Comparison of ENCODE assay signal across 11 cellular contexts in genomic region chr3:121661376-121661775, GRCh38. TPM values are rescaled to one million over a fixed set of nuclear protein-coding genes. Genes with fewer than 3 reads are reported as not detected.
DNase-seq lines count a peak whose midpoint lies in the region; ATAC-seq, FAIRE-seq and TF ChIP-seq lines count a peak whose summit lies in the region.
"Had no signal": no experiment of that assay in that cellular context is flagged by ENCODE, and none has a peak within 500 bp of the region (broad histone marks: within the 10 kb centered on the region; RNA-seq: fewer than 3 reads in every experiment).

No MANE protein-coding gene starts in this region.

- no peak for DNase-seq in CD4-positive, alpha-beta T cell
- DNase-seq in bronchial epithelial cell (ENCODE audit: low read depth): peak; percentile 85
- no peak for DNase-seq in naive thymus-derived CD8-positive, alpha-beta T cell
- no peak for DNase-seq in DMS114 treated with DMSO at 0.1 percent for 48 hours (lab: John Stamatoyannopoulos, UW; ENCODE audit: unreplicated experiment)
- no peak for DNase-seq in WERI-Rb-1
- DNase-seq in NCI-H1092 treated with DMSO at 0.1 percent for 48 hours (lab: John Stamatoyannopoulos, UW): no peak
- DNase-seq: NCI-H526 had no signal

- H3K4me1 Mint-ChIP-seq in CD4-positive, alpha-beta T cell (ENCODE audit: low read depth): peaks cover 50% of the 10 kb centered on the region
- peaks cover 32 to 56% (median 54%) of the 10 kb centered on the region in 4 donors for H3K4me1 Mint-ChIP-seq in naive thymus-derived CD8-positive, alpha-beta T cell

- H3K4me3 ChIP-seq in Loucy (ENCODE audit: low read length, poor library complexity, severe bottlenecking) (peak overlapping the region; percentile 80), bronchial epithelial cell (ENCODE audit: low read depth, low read length) (no peak overlapping the region), WERI-Rb-1 (ENCODE audit: low read depth, low read length) (no peak overlapping the region)

- no peaks in the 10 kb centered on the region for H3K9me3 Mint-ChIP-seq in CD4-positive, alpha-beta T cell
- H3K9me3 Mint-ChIP-seq in naive thymus-derived CD8-positive, alpha-beta T cell: peaks cover 0 to 7% (median 0%) of the 10 kb centered on the region in 9 donors

- peak overlapping the region; percentile 94 for H3K4me3 Mint-ChIP-seq in CD4-positive, alpha-beta T cell
- peak overlapping the region in 9 of 10 donors; percentile 16 to 99 (median 94) for H3K4me3 Mint-ChIP-seq in naive thymus-derived CD8-positive, alpha-beta T cell

- CTCF ChIA-PET in CD4-positive, alpha-beta T cell (lab: Charles Lee): interaction anchor here (0.6 to 1.2 kb wide), 2 partner anchors 115 to 721 kb away, joined by 3 read pairs; partner anchors contain the start of genes MIX23 and POLQ

- TF ChIP-seq CTCF in CD4-positive, alpha-beta T cell (IDR thresholded peaks at IDR 0.05): no peak
- TF ChIP-seq CTCF in Loucy (conservative IDR thresholded peaks at IDR 0.05; ENCODE audit: low read length) (no peak), bronchial epithelial cell (IDR thresholded peaks at IDR 0.05; ENCODE audit: insufficient read depth, low read length, severe bottlenecking) (no peak), WERI-Rb-1 (IDR thresholded peaks at IDR 0.05; ENCODE audit: low read depth, low read length) (no peak)

- peaks cover 45% of the 10 kb centered on the region; the same call in 1 of the 2 replicates for H3K36me3 ChIP-seq in Loucy (ENCODE audit: insufficient read depth, low read length)
- peaks cover 12% of the 10 kb centered on the region for H3K36me3 ChIP-seq in bronchial epithelial cell (ENCODE audit: control insufficient read depth, insufficient read depth, low read length)
- peaks cover 32% of the 10 kb centered on the region for H3K36me3 ChIP-seq in WERI-Rb-1

- H3K9me3 ChIP-seq in CD4-positive, alpha-beta T cell (ENCODE audit: control insufficient read depth, low read length): no peaks in the 10 kb centered on the region
- no peaks in the 10 kb centered on the region for H3K9me3 ChIP-seq in Loucy (ENCODE audit: insufficient read depth, low read depth, low read length)
- H3K9me3 ChIP-seq in WERI-Rb-1 (ENCODE audit: severe bottlenecking): no peaks in the 10 kb centered on the region

- H3K27ac ChIP-seq in CD4-positive, alpha-beta T cell (ENCODE audit: low read depth, low read length): peak overlapping the region; percentile 83
- H3K27ac ChIP-seq in WERI-Rb-1: no peak overlapping the region

- H3K36me3 Mint-ChIP-seq in CD4-positive, alpha-beta T cell (ENCODE audit: low read depth): peaks cover 84% of the 10 kb centered on the region
- H3K36me3 Mint-ChIP-seq in naive thymus-derived CD8-positive, alpha-beta T cell: peaks cover 9 to 62% (median 43%) of the 10 kb centered on the region in 3 donors

- ATAC-seq in CD4-positive, alpha-beta T cell (ENCODE audit: poor library complexity): no peak
- ATAC-seq in naive thymus-derived CD8-positive, alpha-beta T cell: no peak
- ATAC-seq in HG02798 (IDR thresholded peaks at IDR 0.05; ENCODE audit: poor library complexity, unreplicated experiment): no peak

- H3K27ac Mint-ChIP-seq in CD4-positive, alpha-beta T cell: peak overlapping the region; percentile 96
- peak overlapping the region; percentile 97 to 100 (median 99) for H3K27ac Mint-ChIP-seq in naive thymus-derived CD8-positive, alpha-beta T cell

- POLR2A ChIA-PET in CD4-positive, alpha-beta T cell (lab: Charles Lee): interaction anchor here (0.6 to 1.6 kb wide), 18 partner anchors 11 to 1540 kb away, joined by 3 to 10 read pairs (median 4); partner anchors contain the start of genes EAF2, FAM162A, GOLGB1 and HSPBAP1
- POLR2A ChIA-PET in naive thymus-derived CD8-positive, alpha-beta T cell (lab: Charles Lee): interaction anchor here (0.6 to 2.5 kb wide), 7 partner anchors 89 to 1019 kb away, joined by 3 to 14 read pairs (median 4); partner anchors contain the start of genes EAF2, FAM162A, GOLGB1 and IQCB1

- H3K27me3 Mint-ChIP-seq in CD4-positive, alpha-beta T cell: no peaks in the 10 kb centered on the region
- H3K27me3 Mint-ChIP-seq in naive thymus-derived CD8-positive, alpha-beta T cell: no peaks in the 10 kb centered on the region

- no peaks in the 10 kb centered on the region for H3K27me3 ChIP-seq in CD4-positive, alpha-beta T cell (ENCODE audit: control insufficient read depth, insufficient read depth, low read length)
- H3K27me3 ChIP-seq in Loucy (ENCODE audit: insufficient read depth, low read length, poor library complexity, severe bottlenecking) (no peaks in the 10 kb centered on the region), bronchial epithelial cell (ENCODE audit: control insufficient read depth, insufficient read depth, low read length) (no peaks in the 10 kb centered on the region), WERI-Rb-1 (ENCODE audit: insufficient read depth, low read depth, severe bottlenecking) (no peaks in the 10 kb centered on the region)

- H3K9me2 ChIP-seq in Loucy (replicated peaks; ENCODE audit: low read depth, low read length): no peaks in the 10 kb centered on the region

- peak overlapping the region; percentile 67 for H3K9ac ChIP-seq in Loucy (ENCODE audit: low read depth, low read length, poor library complexity, severe bottlenecking)

- H4K20me1 ChIP-seq in Loucy (ENCODE audit: insufficient read depth, low read length, poor library complexity, severe bottlenecking): peaks cover 22% of the 10 kb centered on the region

- H3K4me1 ChIP-seq in Loucy (ENCODE audit: insufficient read depth, low read length, poor library complexity, severe bottlenecking): peaks cover 31% of the 10 kb centered on the region

- intact Hi-C loops in CD4-positive, alpha-beta T cell (cut with DNase I, micrococcal nuclease): loop anchor here (2.0 to 10.0 kb wide), 6 partner anchors 114 to 1923 kb away; partner anchors contain the start of genes HACD2 (in 2 of the 2), POLQ (in 2 of the 2), EAF2 (in 1 of the 2) and IQCB1 (in 1 of the 2)

- peak; percentile 80 for FAIRE-seq in bronchial epithelial cell (lab: Jason Lieb, UNC)
- FAIRE-seq: astrocyte, TTC549 had no signal

- peak overlapping the region; percentile 93 for H3K4me2 ChIP-seq in Loucy (ENCODE audit: low read depth, low read length, poor library complexity, severe bottlenecking)

- peak overlapping the region; percentile 95 for H2AFZ ChIP-seq in Loucy (ENCODE audit: low read length)

- no peaks in the 10 kb centered on the region for H3F3A ChIP-seq in Loucy (ENCODE audit: low read depth)

- H3K79me2 ChIP-seq in Loucy (ENCODE audit: insufficient read depth, low read length): peaks cover 30% of the 10 kb centered on the region

RNA-seq across cellular contexts. Expression of gene HCLS1, which starts 0.7 kb away (rescaled TPM):
- 100 to 1,000 TPM; 204 to 206 TPM for total RNA-seq in CD4-positive, alpha-beta T cell
- 6.3 and 10.4 TPM in 2 replicates for total RNA-seq in bronchial epithelial cell
- total RNA-seq in naive thymus-derived CD8-positive, alpha-beta T cell: 100 to 1,000 TPM; 340 to 355 TPM
- 100 to 1,000 TPM; 375 to 453 (median 402) TPM for polyA plus RNA-seq in naive thymus-derived CD8-positive, alpha-beta T cell

Comparison
In these comparisons a context has a peak if more than half of its experiments do, and no peak if none do; other contexts are left out.
1. RNA of gene HCLS1, which starts 0.7 kb away (total RNA-seq): 340 to 355 TPM in naive thymus-derived CD8-positive, alpha-beta T cell and 204 to 206 TPM in CD4-positive, alpha-beta T cell; 6.3 to 10.4 TPM in bronchial epithelial cell; every median in the first group is over 10 times any median in the second.